In the genomic region with DNA sequence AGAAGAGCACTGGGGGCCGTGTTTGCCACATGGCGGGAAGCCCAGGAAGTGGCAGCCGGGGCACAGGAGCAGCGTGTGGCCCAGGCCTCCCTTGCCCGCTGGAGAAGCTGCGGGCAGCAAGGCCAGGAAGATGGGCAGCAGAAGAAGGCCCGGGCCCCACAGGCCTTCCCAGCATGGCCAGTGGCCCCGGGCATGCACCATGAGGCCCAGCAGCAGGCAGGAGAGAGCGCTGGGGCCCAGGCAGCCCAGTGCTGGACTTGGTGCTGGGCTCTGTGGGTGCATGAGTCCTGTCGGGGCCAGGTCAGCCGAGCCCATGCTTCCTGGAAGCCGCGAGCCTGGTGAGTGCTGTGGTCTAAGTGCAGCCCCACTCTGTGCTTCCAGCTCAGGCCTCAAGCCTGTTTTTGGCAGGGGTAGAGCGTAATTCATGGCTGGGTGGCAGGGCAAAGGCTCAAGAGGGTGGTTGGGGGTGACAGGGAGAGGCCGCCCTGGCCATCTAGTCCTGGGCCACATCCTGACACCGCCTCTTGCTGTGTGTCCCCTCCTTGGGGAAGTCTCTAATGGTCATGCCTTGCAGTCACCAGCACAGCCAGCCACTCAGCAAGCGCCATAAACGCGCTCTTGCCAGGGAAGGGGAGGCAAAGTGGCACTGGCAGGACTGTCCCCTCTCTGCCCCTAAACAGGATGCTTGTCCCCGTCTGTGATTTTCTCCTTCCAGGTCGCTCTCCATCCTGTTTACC, we compare ENCODE assay signal across 12 cellular contexts. TPM values are rescaled to one million over a fixed set of nuclear protein-coding genes. Genes with fewer than 3 reads are reported as not detected.
DNase-seq lines count a peak whose midpoint lies in the region; ATAC-seq and TF ChIP-seq lines count a peak whose summit lies in the region.
"Had no signal": no experiment of that assay in that cellular context is flagged by ENCODE, and none has a peak within 500 bp of the region (broad histone marks: within the 10 kb centered on the region; RNA-seq: fewer than 3 reads in every experiment).

No MANE protein-coding gene starts in this region.

- H4K20me1 ChIP-seq in neural progenitor cell (ENCODE audit: low read depth) = no peaks in the 10 kb centered on the region

- H2AFZ ChIP-seq in neural progenitor cell (replicated peaks) = no peak overlapping the region

- H3K27ac Mint-ChIP-seq in activated naive CD8-positive, alpha-beta T cell treated with anti-CD3 and anti-CD28 coated beads, Interleukin-2, amount 10 ng/mL, durations not matched to agents 7 days and 5 days = no peak overlapping the region
- H3K27ac Mint-ChIP-seq in activated naive CD8-positive, alpha-beta T cell treated with anti-CD3 and anti-CD28 coated beads, Interleukin-2, amount 50 U/mL, for 24 hours = no peak overlapping the region
- no peak overlapping the region for H3K27ac Mint-ChIP-seq in neural progenitor cell
- no peak overlapping the region for H3K27ac Mint-ChIP-seq in CD4-positive, alpha-beta memory T cell

- H3K79me2 ChIP-seq in neural progenitor cell (ENCODE audit: low read depth) = no peaks in the 10 kb centered on the region

- H3K36me3 ChIP-seq in esophagus squamous epithelium (no peaks in the 10 kb centered on the region), neural progenitor cell (no peaks in the 10 kb centered on the region), uterus (no peaks in the 10 kb centered on the region)
- no peaks in the 10 kb centered on the region for H3K36me3 ChIP-seq in CD4-positive, alpha-beta memory T cell (ENCODE audit: insufficient read depth, low read length)
- H3K36me3 ChIP-seq: colonic mucosa had no signal

- DNase-seq in activated naive CD8-positive, alpha-beta T cell treated with anti-CD3 and anti-CD28 coated beads, Interleukin-2, amount 10 ng/mL, durations not matched to agents 7 days and 5 days = no peak
- DNase-seq in activated naive CD8-positive, alpha-beta T cell treated with anti-CD3 and anti-CD28 coated beads, Interleukin-2, amount 50 U/mL, for 24 hours = no peak
- DNase-seq in esophagus squamous epithelium (lab: John Stamatoyannopoulos, UW) (no peak), neural progenitor cell (ENCODE audit: low spot score) (peak; percentile 1), uterus (no peak), NOMO-1 (lab: John Stamatoyannopoulos, UW; ENCODE audit: unreplicated experiment in 2 of 2) (no peak)
- DNase-seq in CD4-positive, alpha-beta memory T cell = no peak
- DNase-seq: T1000 had no signal

- H3K36me3 Mint-ChIP-seq in activated naive CD8-positive, alpha-beta T cell treated with anti-CD3 and anti-CD28 coated beads, Interleukin-2, amount 10 ng/mL, durations not matched to agents 7 days and 5 days = no peaks in the 10 kb centered on the region
- H3K36me3 Mint-ChIP-seq in activated naive CD8-positive, alpha-beta T cell treated with anti-CD3 and anti-CD28 coated beads, Interleukin-2, amount 50 U/mL, for 24 hours (ENCODE audit: low read depth) = no peaks in the 10 kb centered on the region
- H3K36me3 Mint-ChIP-seq in neural progenitor cell = no peaks in the 10 kb centered on the region
- peaks cover 0 to under 1% of the 10 kb centered on the region in 2 donors for H3K36me3 Mint-ChIP-seq in CD4-positive, alpha-beta memory T cell

- peak; percentile 20 for ATAC-seq in activated naive CD8-positive, alpha-beta T cell treated with anti-CD3 and anti-CD28 coated beads, Interleukin-2, amount 10 ng/mL, durations not matched to agents 7 days and 5 days (ENCODE audit: low read depth)
- no peak for ATAC-seq in activated naive CD8-positive, alpha-beta T cell treated with anti-CD3 and anti-CD28 coated beads, Interleukin-2, amount 50 U/mL, for 24 hours
- ATAC-seq in GM19324 (IDR thresholded peaks at IDR 0.05; ENCODE audit: low FRiP score, unreplicated experiment) = no peak

- TF ChIP-seq CTCF in esophagus squamous epithelium (IDR thresholded peaks at IDR 0.05) (no peak), neural progenitor cell (IDR thresholded peaks at IDR 0.05) (no peak), uterus (IDR thresholded peaks at IDR 0.05) (no peak)

- no peaks in the 10 kb centered on the region for H3K9me3 ChIP-seq in esophagus squamous epithelium
- H3K9me3 ChIP-seq in neural progenitor cell (ENCODE audit: low read depth) = no peaks in the 10 kb centered on the region
- no peaks in the 10 kb centered on the region for H3K9me3 ChIP-seq in uterus
- no peaks in the 10 kb centered on the region for H3K9me3 ChIP-seq in CD4-positive, alpha-beta memory T cell (ENCODE audit: control insufficient read depth in 1 of 2, low read length in 2 of 2)
- H3K9me3 ChIP-seq: colonic mucosa had no signal

- TF ChIP-seq POLR2A in esophagus squamous epithelium (IDR thresholded peaks at IDR 0.05) (no peak), uterus (IDR thresholded peaks at IDR 0.05) (no peak)

- no peaks in the 10 kb centered on the region for H3K4me1 Mint-ChIP-seq in activated naive CD8-positive, alpha-beta T cell treated with anti-CD3 and anti-CD28 coated beads, Interleukin-2, amount 10 ng/mL, durations not matched to agents 7 days and 5 days
- H3K4me1 Mint-ChIP-seq in activated naive CD8-positive, alpha-beta T cell treated with anti-CD3 and anti-CD28 coated beads, Interleukin-2, amount 50 U/mL, for 24 hours = peaks cover 3% of the 10 kb centered on the region
- H3K4me1 Mint-ChIP-seq in neural progenitor cell = peaks cover 13% of the 10 kb centered on the region
- peaks cover 2 to 9% (median 5%) of the 10 kb centered on the region in 4 donors for H3K4me1 Mint-ChIP-seq in CD4-positive, alpha-beta memory T cell

- WGBS in esophagus squamous epithelium, 2 donors = 58 to 81% methylated on average over 5 to 11 of the region's 21 CpGs

- intact Hi-C loops in esophagus squamous epithelium (cut with DNase I) = no loop called here
- intact Hi-C loops in uterus (cut with DNase I; ENCODE audit: low total_unique reads) = no loop called here
- intact Hi-C loops in CD4-positive, alpha-beta memory T cell (cut with micrococcal nuclease) = loop anchor here (2.0 kb wide), 1 partner anchor 22 kb away; the partner anchor contains the start of gene CLCN6

- peaks cover 13% of the 10 kb centered on the region for H3F3A ChIP-seq in neural progenitor cell (ENCODE audit: low read depth)

- H3K27me3 Mint-ChIP-seq in activated naive CD8-positive, alpha-beta T cell treated with anti-CD3 and anti-CD28 coated beads, Interleukin-2, amount 10 ng/mL, durations not matched to agents 7 days and 5 days = peaks cover 2% of the 10 kb centered on the region
- H3K27me3 Mint-ChIP-seq in activated naive CD8-positive, alpha-beta T cell treated with anti-CD3 and anti-CD28 coated beads, Interleukin-2, amount 50 U/mL, for 24 hours = no peaks in the 10 kb centered on the region
- peaks cover 4% of the 10 kb centered on the region for H3K27me3 Mint-ChIP-seq in neural progenitor cell (ENCODE audit: insufficient read depth, low read depth)
- no peaks in the 10 kb centered on the region for H3K27me3 Mint-ChIP-seq in CD4-positive, alpha-beta memory T cell

- POLR2A ChIA-PET in activated naive CD8-positive, alpha-beta T cell treated with anti-CD3 and anti-CD28 coated beads, Interleukin-2, amount 10 ng/mL, durations not matched to agents 7 days and 5 days (lab: Charles Lee) = interaction anchor here (0.9 kb wide), 1 partner anchor 19 kb away, joined by 5 read pairs; no protein-coding TSS in a partner anchor
- POLR2A ChIA-PET in CD4-positive, alpha-beta memory T cell (lab: Charles Lee; ENCODE audit: partially characterized antibody) = interaction anchor here (1.0 to 1.1 kb wide), 3 partner anchors 8 to 123 kb away, joined by 3 to 4 read pairs (median 3); no protein-coding TSS in a partner anchor

- H3K4me3 Mint-ChIP-seq in activated naive CD8-positive, alpha-beta T cell treated with anti-CD3 and anti-CD28 coated beads, Interleukin-2, amount 10 ng/mL, durations not matched to agents 7 days and 5 days = no peak overlapping the region
- no peak overlapping the region for H3K4me3 Mint-ChIP-seq in activated naive CD8-positive, alpha-beta T cell treated with anti-CD3 and anti-CD28 coated beads, Interleukin-2, amount 50 U/mL, for 24 hours
- H3K4me3 Mint-ChIP-seq in neural progenitor cell = no peak overlapping the region
- peak overlapping the region in 1 of 8 donors; percentile 26 for H3K4me3 Mint-ChIP-seq in CD4-positive, alpha-beta memory T cell

- no peak overlapping the region for H3K9ac ChIP-seq in neural progenitor cell

- H3K4me3 ChIP-seq in esophagus squamous epithelium (peak overlapping the region in 3 of 4 donors; percentile 4 to 61 (median 33)), neural progenitor cell (peak overlapping the region; percentile 21), uterus (peak overlapping the region in 1 of 2 donors; percentile 17)
- no peak overlapping the region for H3K4me3 ChIP-seq in CD4-positive, alpha-beta memory T cell (ENCODE audit: low read length in 2 of 2)

- H3K4me2 ChIP-seq in neural progenitor cell = peak overlapping the region; percentile 68

- H3K27me3 ChIP-seq in esophagus squamous epithelium (no peaks in the 10 kb centered on the region), neural progenitor cell (no peaks in the 10 kb centered on the region), uterus (no peaks in the 10 kb centered on the region)
- H3K27me3 ChIP-seq in CD4-positive, alpha-beta memory T cell (ENCODE audit: insufficient read depth, low read length) = no peaks in the 10 kb centered on the region
- H3K27me3 ChIP-seq: colonic mucosa had no signal

- no peaks in the 10 kb centered on the region for H3K9me3 Mint-ChIP-seq in activated naive CD8-positive, alpha-beta T cell treated with anti-CD3 and anti-CD28 coated beads, Interleukin-2, amount 10 ng/mL, durations not matched to agents 7 days and 5 days
- no peaks in the 10 kb centered on the region for H3K9me3 Mint-ChIP-seq in activated naive CD8-positive, alpha-beta T cell treated with anti-CD3 and anti-CD28 coated beads, Interleukin-2, amount 50 U/mL, for 24 hours
- H3K9me3 Mint-ChIP-seq in neural progenitor cell = no peaks in the 10 kb centered on the region
- H3K9me3 Mint-ChIP-seq in CD4-positive, alpha-beta memory T cell = peaks cover 0 to under 1% (median 0%) of the 10 kb centered on the region in 8 donors
- H3K9me3 Mint-ChIP-seq: activated T-cell treated with anti-CD3 and anti-CD28 coated beads, Interleukin-2, amount 50 U/mL, for 4 hours had no signal

- H3K27ac ChIP-seq in esophagus squamous epithelium (peak overlapping the region; percentile 10 to 62 (median 51)), neural progenitor cell (no peak overlapping the region), uterus (peak overlapping the region; percentile 54 to 61)
- no peak overlapping the region for H3K27ac ChIP-seq in CD4-positive, alpha-beta memory T cell (ENCODE audit: low read depth, low read length)
- H3K27ac ChIP-seq: colonic mucosa had no signal

- CTCF ChIA-PET in CD4-positive, alpha-beta memory T cell (lab: Charles Lee; ENCODE audit: partially characterized antibody) = interaction anchor here (1.1 to 2.7 kb wide), 4 partner anchors 8 to 22 kb away, joined by 3 to 7 read pairs (median 5); partner anchors contain the start of genes CLCN6 and MTHFR

- H3K4me1 ChIP-seq in esophagus squamous epithelium (peaks cover 34 to 51% (median 49%) of the 10 kb centered on the region in 3 donors), neural progenitor cell (peaks cover 15% of the 10 kb centered on the region), uterus (no peaks in the 10 kb centered on the region)
- H3K4me1 ChIP-seq in CD4-positive, alpha-beta memory T cell (ENCODE audit: insufficient read depth, low read length) = peaks cover 12% of the 10 kb centered on the region

RNA-seq across cellular contexts. Expression of gene MTHFR, which starts 21.3 kb away (rescaled TPM):
- total RNA-seq in activated naive CD8-positive, alpha-beta T cell treated with anti-CD3 and anti-CD28 coated beads, Interleukin-2, amount 10 ng/mL, durations not matched to agents 7 days and 5 days = 10 to 100 TPM; 47.0 to 47.1 TPM
- 10 to 100 TPM; 15.6 to 30.1 (median 25.4) TPM for total RNA-seq in esophagus squamous epithelium
- 7.0 and 14.3 TPM in 2 replicates for total RNA-seq in neural progenitor cell (ENCODE audit: low replicate concordance)
- 10 to 100 TPM; 15.0 to 56.8 (median 29.9) TPM for total RNA-seq in uterus
- 10 to 100 TPM; 52.7 to 54.2 TPM for total RNA-seq in CD4-positive, alpha-beta memory T cell
- 1 to 10 TPM; 2.3 to 6.9 TPM for polyA plus RNA-seq in CD4-positive, alpha-beta memory T cell

RNA-seq across cellular contexts. Expression of gene CLCN6, which starts 21.6 kb away (rescaled TPM):
- total RNA-seq in activated naive CD8-positive, alpha-beta T cell treated with anti-CD3 and anti-CD28 coated beads, Interleukin-2, amount 10 ng/mL, durations not matched to agents 7 days and 5 days = 10 to 100 TPM; 21.9 to 25.5 TPM
- total RNA-seq in esophagus squamous epithelium (10 to 100 TPM in 2 of 4 donors, 1 to 10 TPM in 2; 4.2 to 13.5 (median 9.9) TPM), neural progenitor cell (ENCODE audit: low replicate concordance) (10.3 and 15.6 TPM in 2 replicates), uterus (10 to 100 TPM; 14.6 to 31.5 (median 22.7) TPM)
- total RNA-seq in CD4-positive, alpha-beta memory T cell = 10 to 100 TPM; 20.8 to 20.9 TPM
- 1 to 10 TPM; 1.4 to 2.6 TPM for polyA plus RNA-seq in CD4-positive, alpha-beta memory T cell

RNA-seq across cellular contexts. Expression of gene C1orf167, which starts 22.4 kb away (rescaled TPM):
- total RNA-seq in activated naive CD8-positive, alpha-beta T cell treated with anti-CD3 and anti-CD28 coated beads, Interleukin-2, amount 10 ng/mL, durations not matched to agents 7 days and 5 days = not detected
- total RNA-seq in esophagus squamous epithelium (1 to 10 TPM in 1 of 4 donors, under 1 TPM in 2, not detected in 1; 0.31 to 2.6 (median 0.76) TPM), neural progenitor cell (ENCODE audit: low replicate concordance) (0.22 TPM in 1 of 2 replicates, not detected in the other), uterus (under 1 TPM in 2 of 4 donors, not detected in 2; 0.21 to 0.82 TPM)
- not detected for total RNA-seq in CD4-positive, alpha-beta memory T cell
- not detected for polyA plus RNA-seq in CD4-positive, alpha-beta memory T cell
- total RNA-seq: activated T-cell treated with anti-CD3 and anti-CD28 coated beads, Interleukin-2, amount 50 U/mL, for 4 hours; colonic mucosa; G401 had no signal

RNA-seq across cellular contexts. Expression of gene AGTRAP, which starts 48.5 kb away (rescaled TPM):
- 10 to 100 TPM; 53.8 to 56.4 TPM for total RNA-seq in activated naive CD8-positive, alpha-beta T cell treated with anti-CD3 and anti-CD28 coated beads, Interleukin-2, amount 10 ng/mL, durations not matched to agents 7 days and 5 days
- total RNA-seq in esophagus squamous epithelium = 10 to 100 TPM; 34.5 to 89.5 (median 50.7) TPM
- 12.4 and 67.7 TPM in 2 replicates for total RNA-seq in neural progenitor cell (ENCODE audit: low replicate concordance)
- total RNA-seq in uterus = 10 to 100 TPM in 3 of 4 donors, 1 to 10 TPM in 1; 4.1 to 34.7 (median 31.2) TPM
- 10 to 100 TPM; 19.0 to 21.7 TPM for total RNA-seq in CD4-positive, alpha-beta memory T cell
- 10 to 100 TPM; 53.4 to 76.9 TPM for polyA plus RNA-seq in CD4-positive, alpha-beta memory T cell

Comparison
In these comparisons a context has a peak if more than half of its experiments do, and no peak if none do; other contexts are left out.
1. H3K27ac ChIP-seq: peak in esophagus squamous epithelium (4 of 4) and uterus (2 of 2); none in neural progenitor cell (single experiment) and CD4-positive, alpha-beta memory T cell (single experiment).
2. H3K4me3 ChIP-seq: peak in esophagus squamous epithelium (3 of 4) and neural progenitor cell (single experiment); none in CD4-positive, alpha-beta memory T cell (0 of 2).